17 cellular contexts compared by ENCODE assay signal in the genomic region with DNA sequence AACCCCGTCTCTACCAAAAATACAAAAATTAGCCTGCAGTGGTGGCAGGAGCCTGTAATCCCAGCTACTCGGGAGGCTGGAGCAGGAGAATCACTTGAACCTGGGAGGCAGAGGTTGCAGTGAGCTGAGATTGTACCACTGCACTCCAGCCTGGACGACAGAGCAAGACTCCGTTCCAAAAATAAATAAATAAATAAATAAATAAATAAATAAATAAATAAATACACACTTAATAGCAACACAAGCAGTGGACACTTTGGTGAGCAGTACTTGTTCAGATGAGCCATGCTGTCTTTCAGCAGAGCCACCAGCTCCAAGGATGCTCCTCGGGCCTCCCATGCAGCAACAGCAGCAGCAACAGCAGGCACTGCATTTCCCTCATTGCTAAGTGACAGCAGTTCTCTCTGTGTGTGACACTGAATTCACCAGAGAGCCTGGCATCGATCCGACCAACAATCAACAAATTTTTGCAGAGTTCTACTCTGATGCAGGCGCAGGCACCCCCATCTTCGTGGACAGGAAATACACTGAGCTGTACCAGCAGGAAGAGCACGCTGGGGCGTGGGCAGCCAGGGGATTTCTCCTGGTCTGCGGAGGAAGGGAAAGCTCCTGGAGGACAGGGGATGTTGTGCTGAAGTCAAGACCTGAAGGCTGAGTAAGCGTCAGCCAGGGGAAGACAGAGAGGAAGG. TPM values are rescaled to one million over a fixed set of nuclear protein-coding genes. Genes with fewer than 3 reads are reported as not detected.
A peak's percentile ranks its signal among the peaks of the same experiment; 100 is the strongest.
DNase-seq lines count a peak whose midpoint lies in the region; ATAC-seq and TF ChIP-seq lines count a peak whose summit lies in the region.
"Had no signal": no experiment of that assay in that cellular context is flagged by ENCODE, and none has a peak within 500 bp of the region (broad histone marks: within the 10 kb centered on the region; RNA-seq: fewer than 3 reads in every experiment).

No MANE protein-coding gene starts in this region.

- H3K27me3 ChIP-seq in IMR-90 (ENCODE audit: control insufficient read depth, insufficient read depth, low read length) = no peaks in the 10 kb centered on the region
- H3K27me3 ChIP-seq in A673 (replicated peaks; ENCODE audit: insufficient read depth, low read depth, low read length, poor library complexity) = no peaks in the 10 kb centered on the region
- H3K27me3 ChIP-seq: body of pancreas had no signal

- in situ Hi-C loops in IMR-90 (cut with MboI; ENCODE audit: low sequenced_read_pairs) = no loop called here

- no peak overlapping the region for H3K9ac ChIP-seq in IMR-90 (ENCODE audit: low read depth, low read length)

- dilution Hi-C loops in IMR-90 (cut with HindIII; ENCODE audit: low sequenced_read_pairs, unreplicated experiment) = no loop called here

- 94% methylated on average over 4 of the region's 13 CpGs; no CpG with 5 or more reads in 1 of the 2 experiments for WGBS in IMR-90 (ENCODE audit: extremely low coverage in 2 of 2, insufficient read length in 1 of 2), 2 experiments

- H4K20me1 ChIP-seq in IMR-90 (ENCODE audit: insufficient read depth, low read length) = no peaks in the 10 kb centered on the region; the same call in 1 of the 2 replicates

- intact Hi-C loops in activated CD4-positive, alpha-beta T cell treated with anti-CD3 and anti-CD28 coated beads for 36 hours (cut with DNase I, micrococcal nuclease) = loop anchor here in 1 of 2 experiments (10.0 kb wide), 1 partner anchor 1086 kb away; no protein-coding TSS in a partner anchor
- intact Hi-C loops in IMR-90 (cut with micrococcal nuclease) (no loop called here), A673 (cut with micrococcal nuclease; ENCODE audit: unreplicated experiment) (no loop called here)

- peaks cover 72% of the 10 kb centered on the region for H3K4me1 Mint-ChIP-seq in activated CD4-positive, alpha-beta T cell treated with anti-CD3 and anti-CD28 coated beads for 36 hours
- H3K4me1 Mint-ChIP-seq in activated T-helper 17 cell treated with anti-CD3 and anti-CD28 coated beads, Interleukin-2, amount 50 U/mL, for 72 hours = peaks cover 38% of the 10 kb centered on the region
- H3K4me1 Mint-ChIP-seq in naive thymus-derived CD8-positive, alpha-beta T cell = peaks cover 34 to 65% (median 57%) of the 10 kb centered on the region in 4 donors

- peak overlapping the region; percentile 75; the same call in 1 of the 2 replicates for H2BK20ac ChIP-seq in IMR-90 (ENCODE audit: low read depth, low read length)

- no peak overlapping the region for H2BK5ac ChIP-seq in IMR-90 (ENCODE audit: low read depth, low read length, poor library complexity, severe bottlenecking)

- H3K36me3 Mint-ChIP-seq in activated CD4-positive, alpha-beta T cell treated with anti-CD3 and anti-CD28 coated beads for 36 hours (ENCODE audit: low read depth) = no peaks in the 10 kb centered on the region
- peaks cover 8% of the 10 kb centered on the region for H3K36me3 Mint-ChIP-seq in activated T-helper 17 cell treated with anti-CD3 and anti-CD28 coated beads, Interleukin-2, amount 50 U/mL, for 72 hours (ENCODE audit: low read depth)
- H3K36me3 Mint-ChIP-seq in naive thymus-derived CD8-positive, alpha-beta T cell = no peaks in the 10 kb centered on the region

- POLR2A ChIA-PET in activated CD4-positive, alpha-beta T cell treated with anti-CD3 and anti-CD28 coated beads for 36 hours (lab: Charles Lee) = interaction anchor here (0.6 to 1.9 kb wide), 2 partner anchors 53 to 1250 kb away, joined by 4 read pairs; no protein-coding TSS in a partner anchor
- POLR2A ChIA-PET in IMR-90 (lab: Charles Lee; ENCODE audit: unreplicated experiment) = no interaction called here
- POLR2A ChIA-PET in naive thymus-derived CD8-positive, alpha-beta T cell (lab: Charles Lee) = interaction anchor here (0.6 to 1.6 kb wide), 2 partner anchors 12 to 50 kb away, joined by 4 to 5 read pairs; no protein-coding TSS in a partner anchor
- POLR2A ChIA-PET in A673 (lab: Charles Lee; ENCODE audit: low non-redundant PET) = interaction anchor here (0.6 kb wide), 1 partner anchor 203 kb away, joined by 3 read pairs; no protein-coding TSS in a partner anchor

- H3K27ac ChIP-seq in IMR-90 (ENCODE audit: insufficient read depth, low read length) (no peak overlapping the region), A673 (ENCODE audit: low read depth, low read length, poor library complexity, severe bottlenecking) (no peak overlapping the region)
- H3K27ac ChIP-seq: 22Rv1, upper lobe of right lung had no signal

- no peak overlapping the region for H3K4me2 ChIP-seq in IMR-90 (ENCODE audit: low read depth, low read length)

- no peak for TF ChIP-seq POLR2A in IMR-90 (IDR thresholded peaks at IDR 0.05; ENCODE audit: low read depth, low read length)

- H2AK9ac ChIP-seq in IMR-90 (replicated peaks; ENCODE audit: low read depth, low read length, poor library complexity) = peak overlapping the region; percentile 51

- no peak overlapping the region; a peak in 1 of 4 replicates for H4K8ac ChIP-seq in IMR-90 (ENCODE audit: low read depth in 2 of 2, low read length in 2 of 2)

- no peak overlapping the region for H3K23ac ChIP-seq in IMR-90 (ENCODE audit: low read depth, low read length)

- peak overlapping the region; percentile 11 for H3K4me3 Mint-ChIP-seq in activated CD4-positive, alpha-beta T cell treated with anti-CD3 and anti-CD28 coated beads for 36 hours
- peak overlapping the region; percentile 65 for H3K4me3 Mint-ChIP-seq in activated T-helper 17 cell treated with anti-CD3 and anti-CD28 coated beads, Interleukin-2, amount 50 U/mL, for 72 hours
- H3K4me3 Mint-ChIP-seq in naive thymus-derived CD8-positive, alpha-beta T cell = peak overlapping the region in 8 of 10 donors; percentile 15 to 73 (median 61)

- peaks cover 4% of the 10 kb centered on the region for H3K9me3 Mint-ChIP-seq in activated CD4-positive, alpha-beta T cell treated with anti-CD3 and anti-CD28 coated beads for 36 hours (ENCODE audit: low read depth)
- H3K9me3 Mint-ChIP-seq in activated T-helper 17 cell treated with anti-CD3 and anti-CD28 coated beads, Interleukin-2, amount 50 U/mL, for 72 hours = no peaks in the 10 kb centered on the region
- H3K9me3 Mint-ChIP-seq in naive thymus-derived CD8-positive, alpha-beta T cell = no peaks in the 10 kb centered on the region

- H3K36me3 ChIP-seq in IMR-90 (ENCODE audit: control insufficient read depth, insufficient read depth, low read length) = no peaks in the 10 kb centered on the region
- no peaks in the 10 kb centered on the region for H3K36me3 ChIP-seq in A673 (ENCODE audit: insufficient read depth, low read length, poor library complexity, severe bottlenecking)
- H3K36me3 ChIP-seq: left ventricle myocardium inferior, upper lobe of right lung had no signal

- H2AK5ac ChIP-seq in IMR-90 (ENCODE audit: low read depth, low read length) = peak overlapping the region; percentile 83

- H3K4me3 ChIP-seq in IMR-90 (ENCODE audit: insufficient read depth, low read depth, low read length) = no peak overlapping the region
- no peak overlapping the region for H3K4me3 ChIP-seq in A673 (ENCODE audit: low read depth, low read length, poor library complexity, severe bottlenecking)
- H3K4me3 ChIP-seq: body of pancreas, left ventricle myocardium inferior, upper lobe of right lung had no signal

- H3K9me3 ChIP-seq in IMR-90 (ENCODE audit: control insufficient read depth, insufficient read depth, low read length) (no peaks in the 10 kb centered on the region), A673 (ENCODE audit: low read depth, low read length, poor library complexity, severe bottlenecking) (no peaks in the 10 kb centered on the region)
- H3K9me3 ChIP-seq: body of pancreas, left ventricle myocardium inferior, upper lobe of right lung had no signal

- no peak for TF ChIP-seq RAD21 in IMR-90 (IDR thresholded peaks at IDR 0.05; ENCODE audit: low read length)

- BruUV-seq in IMR-90 (replicated peaks; lab: Mats Ljungman, UMichigan) = no TSS peak
- no TSS peak for BruUV-seq in A673 (replicated peaks; lab: Mats Ljungman, UMichigan)

- CTCF ChIA-PET in activated CD4-positive, alpha-beta T cell treated with anti-CD3 and anti-CD28 coated beads for 36 hours (lab: Charles Lee) = interaction anchor here (0.7 to 4.5 kb wide), 5 partner anchors 12 to 454 kb away, joined by 3 to 30 read pairs (median 3); no protein-coding TSS in a partner anchor
- CTCF ChIA-PET in IMR-90 (lab: Yijun Ruan, JAX) = no interaction called here
- CTCF ChIA-PET in A673 (lab: Charles Lee) = no interaction called here

- peak; percentile 55 for DNase-seq in activated CD4-positive, alpha-beta T cell treated with anti-CD3 and anti-CD28 coated beads for 36 hours
- DNase-seq in activated CD4-positive, alpha-beta T cell treated with anti-CD3 and anti-CD28 coated beads for 48 hours = no peak
- DNase-seq in IMR-90 (no peak), A673 (ENCODE audit: low spot score) (no peak)
- peak in 2 of 10 donors; percentile 42 to 49 for DNase-seq in naive thymus-derived CD8-positive, alpha-beta T cell
- DNase-seq: activated CD4-positive, alpha-beta T cell treated with anti-CD3 and anti-CD28 coated beads for 1 hour; body of pancreas; COR-L47; left ventricle myocardium inferior; NCI-H1694 treated with DMSO at 0.1 percent for 48 hours; RPMI8226; upper lobe of right lung had no signal

- peak; percentile 4 for ATAC-seq in activated CD4-positive, alpha-beta T cell treated with anti-CD3 and anti-CD28 coated beads for 36 hours
- ATAC-seq in IMR-90 (ENCODE audit: low read depth) (no peak), HG03135 (IDR thresholded peaks at IDR 0.05; ENCODE audit: unreplicated experiment) (no peak), HG02623 (IDR thresholded peaks at IDR 0.05; ENCODE audit: unreplicated experiment) (no peak)
- peak; percentile 30 for ATAC-seq in activated T-helper 17 cell treated with anti-CD3 and anti-CD28 coated beads, Interleukin-2, amount 50 U/mL, for 72 hours (replicated peaks)
- ATAC-seq in naive thymus-derived CD8-positive, alpha-beta T cell = peak in 1 of 2 donors; percentile 9
- ATAC-seq: body of pancreas, HCT116 had no signal

- TF ChIP-seq CTCF in IMR-90 (conservative IDR thresholded peaks at IDR 0.05; ENCODE audit: low read depth, low read length) = no peak
- no peak for TF ChIP-seq CTCF in A673 (conservative IDR thresholded peaks at IDR 0.05; ENCODE audit: low read depth, low read length)

- peak overlapping the region; percentile 0 for H2AFZ ChIP-seq in IMR-90 (replicated peaks; ENCODE audit: low read length, poor library complexity)

- H2BK120ac ChIP-seq in IMR-90 (ENCODE audit: low read depth, low read length) = peak overlapping the region; percentile 46; the same call in 1 of the 2 replicates

- H3K4ac ChIP-seq in IMR-90 (ENCODE audit: low read depth, low read length) = peak overlapping the region; percentile 30; the same call in 1 of the 2 replicates

- H4K5ac ChIP-seq in IMR-90 (ENCODE audit: low read depth, low read length) = no peak overlapping the region

- peaks cover 7% of the 10 kb centered on the region for H3K27me3 Mint-ChIP-seq in activated CD4-positive, alpha-beta T cell treated with anti-CD3 and anti-CD28 coated beads for 36 hours
- H3K27me3 Mint-ChIP-seq in activated T-helper 17 cell treated with anti-CD3 and anti-CD28 coated beads, Interleukin-2, amount 50 U/mL, for 72 hours = no peaks in the 10 kb centered on the region
- H3K27me3 Mint-ChIP-seq in naive thymus-derived CD8-positive, alpha-beta T cell = peaks cover 0 to 8% (median 2%) of the 10 kb centered on the region in 5 donors

- H2BK15ac ChIP-seq in IMR-90 (ENCODE audit: low read depth, low read length) = peak overlapping the region; percentile 91; the same call in 1 of the 3 replicates

- H3K79me1 ChIP-seq in IMR-90 (ENCODE audit: low read depth in 1 of 2, low read length in 2 of 2) = no peaks in the 10 kb centered on the region; a peak in 1 of 4 replicates

- no peak overlapping the region for H3K18ac ChIP-seq in IMR-90 (ENCODE audit: low read depth, low read length)

- H3K14ac ChIP-seq in IMR-90 (replicated peaks; ENCODE audit: low read depth, low read length) = peak overlapping the region; percentile 20; the same call in 1 of the 2 replicates

- H3K56ac ChIP-seq in IMR-90 (ENCODE audit: extremely low read depth, insufficient read depth, low read length) = no peak overlapping the region

- H3K9me1 ChIP-seq in IMR-90 (ENCODE audit: insufficient read depth, low read length) = 0 out of 2 replicates have a peak, but pooled peaks cover 4% of the 10 kb centered on the region

- peak overlapping the region; percentile 34; the same call in 1 of the 2 replicates for H4K91ac ChIP-seq in IMR-90 (ENCODE audit: insufficient read depth, low read depth, low read length)

- peak overlapping the region; percentile 74 for H3K27ac Mint-ChIP-seq in activated CD4-positive, alpha-beta T cell treated with anti-CD3 and anti-CD28 coated beads for 36 hours
- peak overlapping the region; percentile 99 for H3K27ac Mint-ChIP-seq in activated T-helper 17 cell treated with anti-CD3 and anti-CD28 coated beads, Interleukin-2, amount 50 U/mL, for 72 hours
- H3K27ac Mint-ChIP-seq in naive thymus-derived CD8-positive, alpha-beta T cell = peak overlapping the region; percentile 56 to 97 (median 92)

- H3K4me1 ChIP-seq in IMR-90 (ENCODE audit: control insufficient read depth, insufficient read depth, low read length) = peaks cover 8% of the 10 kb centered on the region
- H3K4me1 ChIP-seq in A673 (ENCODE audit: insufficient read depth, low read length, poor library complexity, severe bottlenecking) = peaks cover 10% of the 10 kb centered on the region

RNA-seq across cellular contexts. Expression of gene SNX9, which starts 54.0 kb away (rescaled TPM):
- total RNA-seq in activated CD4-positive, alpha-beta T cell treated with anti-CD3 and anti-CD28 coated beads for 36 hours = 10 to 100 TPM; 39.4 to 43.3 TPM
- total RNA-seq in IMR-90 (2012; rRNA removed) = 41.2 and 41.9 TPM in 2 replicates
- 34.8 and 35.3 TPM in 2 replicates for polyA plus RNA-seq in IMR-90 (2012; rRNA removed)
- polyA plus RNA-seq in IMR-90 (2012; cell fraction: cytosol; rRNA removed) = 18.7 and 20.5 TPM in 2 replicates
- 20.1 and 45.0 TPM in 2 replicates for polyA plus RNA-seq in IMR-90 (2012; cell fraction: nucleus; rRNA removed; ENCODE audit: low replicate concordance)
- total RNA-seq in activated T-helper 17 cell treated with anti-CD3 and anti-CD28 coated beads, Interleukin-2, amount 50 U/mL, for 72 hours = 10 to 100 TPM; 20.5 to 71.9 TPM
- 10 to 100 TPM; 38.2 TPM for total RNA-seq in naive thymus-derived CD8-positive, alpha-beta T cell
- 10 to 100 TPM; 15.6 to 32.8 (median 19.7) TPM for polyA plus RNA-seq in naive thymus-derived CD8-positive, alpha-beta T cell
- total RNA-seq in A673 (2021) = 24.8 and 29.5 TPM in 2 replicates

Comparison
In these comparisons a context has a peak if more than half of its experiments do, and no peak if none do; other contexts are left out.
1. ATAC-seq: peak in activated CD4-positive, alpha-beta T cell treated with anti-CD3 and anti-CD28 coated beads for 36 hours (single experiment) and activated T-helper 17 cell treated with anti-CD3 and anti-CD28 coated beads, Interleukin-2, amount 50 U/mL, for 72 hours (single experiment); none in IMR-90 (single experiment), HG03135 (single experiment) and HG02623 (single experiment).
2. H3K4me3 Mint-ChIP-seq: peak in every context shown above with its lines; median percentile 65 in activated T-helper 17 cell treated with anti-CD3 and anti-CD28 coated beads, Interleukin-2, amount 50 U/mL, for 72 hours; 61 in naive thymus-derived CD8-positive, alpha-beta T cell; 11 in activated CD4-positive, alpha-beta T cell treated with anti-CD3 and anti-CD28 coated beads for 36 hours.
3. Peak in every context shown above with its lines, with median percentiles within 50 percentile points of each other: H3K27ac Mint-ChIP-seq.